ENCODE assay signal across 1 cellular context in the genomic region with DNA sequence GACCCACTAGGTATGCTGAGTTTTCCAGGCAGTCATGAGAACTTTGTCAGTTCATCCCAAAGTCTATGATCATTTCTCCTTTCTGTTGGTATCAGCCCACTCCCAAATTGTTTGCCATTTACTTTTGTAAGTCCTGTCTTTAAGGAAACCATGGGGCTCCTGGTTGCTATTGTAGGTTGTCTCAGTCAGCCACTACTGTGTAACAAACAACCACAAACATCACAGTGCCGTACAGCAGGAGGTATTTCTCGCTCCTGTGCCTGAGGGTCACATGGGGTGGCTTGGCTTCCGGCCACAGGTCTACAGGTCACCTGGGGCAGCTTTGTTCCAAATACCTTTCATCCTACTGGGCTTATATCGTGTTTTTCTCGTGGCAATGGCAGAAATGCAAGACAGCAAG.
TF ChIP-seq lines count a peak whose summit lies in the region.

No MANE protein-coding gene starts in this region.

TF ChIP-seq in HepG2, 621 proteins besides CTCF, POLR2A, EP300 and RAD21:
- TF ChIP-seq CHD4 (IDR thresholded peaks at IDR 0.05; ENCODE audit: borderline replicate concordance, low read length) (no peak), CC2D1A (CRISPR knock-in tag; IDR thresholded peaks at IDR 0.05) (no peak), RBAK (CRISPR knock-in tag; IDR thresholded peaks at IDR 0.05) (peak; percentile 96)
